Comparison of ENCODE assay signal across 11 cellular contexts in the genomic region with DNA sequence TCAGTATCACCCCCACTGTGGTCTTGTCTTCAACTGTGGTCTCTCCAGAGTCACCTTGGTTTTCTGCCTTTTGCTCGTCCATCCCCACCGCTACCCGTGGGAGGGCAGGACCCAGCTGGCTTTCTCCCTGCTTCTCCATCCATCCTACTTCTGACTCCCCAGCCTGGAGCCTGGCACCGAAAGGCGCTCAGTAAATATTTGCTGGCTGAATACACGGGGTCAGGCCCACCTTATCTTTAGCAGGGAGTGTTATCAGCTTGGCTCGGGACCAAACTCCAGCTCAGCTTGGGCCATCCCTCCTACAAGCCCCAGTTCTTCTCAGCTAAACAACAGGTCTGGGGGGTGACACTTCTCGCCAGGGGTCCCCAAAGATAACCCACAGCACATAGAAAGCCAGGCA.
DNase-seq lines count a peak whose midpoint lies in the region; ATAC-seq lines count a peak whose summit lies in the region.
"Had no signal": no experiment of that assay in that cellular context is flagged by ENCODE, and none has a peak within 500 bp of the region (broad histone marks: within the 10 kb centered on the region; RNA-seq: fewer than 3 reads in every experiment).

No MANE protein-coding gene starts in this region.

- H3K9me3 Mint-ChIP-seq in T-helper 2 cell treated with Interferon-gamma antibody and Interleukin-4, amounts not matched to agents 5 μg/mL and 100 μg/mL, for 36 hours, result no peaks in the 10 kb centered on the region
- no peaks in the 10 kb centered on the region for H3K9me3 Mint-ChIP-seq in dendritic cell treated with granulocyte-macrophage colony-stimulating factor and Interleukin-4, amounts not matched to agents 40 ng/mL and 50 ng/mL, for 4 days
- no peaks in the 10 kb centered on the region for H3K9me3 Mint-ChIP-seq in naive thymus-derived CD8-positive, alpha-beta T cell

- peaks cover 8% of the 10 kb centered on the region for H3K36me3 Mint-ChIP-seq in T-helper 2 cell treated with Interferon-gamma antibody and Interleukin-4, amounts not matched to agents 5 μg/mL and 100 μg/mL, for 36 hours (ENCODE audit: low read depth)
- no peaks in the 10 kb centered on the region for H3K36me3 Mint-ChIP-seq in dendritic cell treated with granulocyte-macrophage colony-stimulating factor and Interleukin-4, amounts not matched to agents 40 ng/mL and 50 ng/mL, for 4 days (ENCODE audit: low read depth)
- no peaks in the 10 kb centered on the region for H3K36me3 Mint-ChIP-seq in naive thymus-derived CD8-positive, alpha-beta T cell

- POLR2A ChIA-PET in naive thymus-derived CD8-positive, alpha-beta T cell (lab: Charles Lee), result interaction anchor here (0.8 to 4.9 kb wide), 12 partner anchors 11 to 426 kb away, joined by 3 to 32 read pairs (median 5); partner anchors contain the start of gene KLF2

- no peak overlapping the region for H3K27ac Mint-ChIP-seq in T-helper 2 cell treated with Interferon-gamma antibody and Interleukin-4, amounts not matched to agents 5 μg/mL and 100 μg/mL, for 36 hours
- H3K27ac Mint-ChIP-seq in dendritic cell treated with granulocyte-macrophage colony-stimulating factor and Interleukin-4, amounts not matched to agents 40 ng/mL and 50 ng/mL, for 4 days, result peak overlapping the region; percentile 79
- peak overlapping the region in 9 of 10 donors; percentile 27 to 89 (median 73) for H3K27ac Mint-ChIP-seq in naive thymus-derived CD8-positive, alpha-beta T cell

- DNase-seq in T-helper 2 cell treated with Interferon-gamma antibody and Interleukin-4, amounts not matched to agents 5 μg/mL and 100 μg/mL, for 36 hours (ENCODE audit: low spot score), result no peak
- DNase-seq in T-helper 2 cell (no peak), LoVo (ENCODE audit: low spot score) (peak; percentile 19), C1 segment of cervical spinal cord (lab: John Stamatoyannopoulos, UW) (no peak)
- no peak for DNase-seq in naive thymus-derived CD8-positive, alpha-beta T cell
- DNase-seq: islet precursor cell, NCI-H1436 treated with DMSO at 0.1 percent for 48 hours, PC-9 had no signal

- peak overlapping the region; percentile 75 for H3K4me3 Mint-ChIP-seq in T-helper 2 cell treated with Interferon-gamma antibody and Interleukin-4, amounts not matched to agents 5 μg/mL and 100 μg/mL, for 36 hours
- no peak overlapping the region for H3K4me3 Mint-ChIP-seq in dendritic cell treated with granulocyte-macrophage colony-stimulating factor and Interleukin-4, amounts not matched to agents 40 ng/mL and 50 ng/mL, for 4 days
- H3K4me3 Mint-ChIP-seq in naive thymus-derived CD8-positive, alpha-beta T cell, result peak overlapping the region in 9 of 10 donors; percentile 48 to 84 (median 71)

- H3K27me3 Mint-ChIP-seq in T-helper 2 cell treated with Interferon-gamma antibody and Interleukin-4, amounts not matched to agents 5 μg/mL and 100 μg/mL, for 36 hours (ENCODE audit: low read depth), result peaks cover 21% of the 10 kb centered on the region
- peaks cover 29% of the 10 kb centered on the region for H3K27me3 Mint-ChIP-seq in dendritic cell treated with granulocyte-macrophage colony-stimulating factor and Interleukin-4, amounts not matched to agents 40 ng/mL and 50 ng/mL, for 4 days
- no peaks in the 10 kb centered on the region for H3K27me3 Mint-ChIP-seq in naive thymus-derived CD8-positive, alpha-beta T cell

- peaks cover 60% of the 10 kb centered on the region for H3K4me1 Mint-ChIP-seq in T-helper 2 cell treated with Interferon-gamma antibody and Interleukin-4, amounts not matched to agents 5 μg/mL and 100 μg/mL, for 36 hours (ENCODE audit: low read depth)
- peaks cover 60% of the 10 kb centered on the region for H3K4me1 Mint-ChIP-seq in dendritic cell treated with granulocyte-macrophage colony-stimulating factor and Interleukin-4, amounts not matched to agents 40 ng/mL and 50 ng/mL, for 4 days (ENCODE audit: low read depth)
- peaks cover 32 to 86% (median 70%) of the 10 kb centered on the region in 4 donors for H3K4me1 Mint-ChIP-seq in naive thymus-derived CD8-positive, alpha-beta T cell

- no peak for ATAC-seq in naive thymus-derived CD8-positive, alpha-beta T cell
- ATAC-seq in HG03095 (IDR thresholded peaks at IDR 0.05; ENCODE audit: unreplicated experiment) (no peak), HG02938 (IDR thresholded peaks at IDR 0.05; ENCODE audit: unreplicated experiment) (no peak)

- intact Hi-C loops in dendritic cell treated with granulocyte-macrophage colony-stimulating factor and Interleukin-4, amounts not matched to agents 40 ng/mL and 50 ng/mL, for 4 days (cut with micrococcal nuclease), result loop anchor here (5.0 kb wide), 1 partner anchor 65 kb away; no protein-coding TSS in a partner anchor
